9 cellular contexts compared by ENCODE assay signal in genomic region chr15:89068325-89068784, GRCh38. TPM values are rescaled to one million over a fixed set of nuclear protein-coding genes. Genes with fewer than 3 reads are reported as not detected.
DNase-seq lines count a peak whose midpoint lies in the region; ATAC-seq and TF ChIP-seq lines count a peak whose summit lies in the region.
"Had no signal": no experiment of that assay in that cellular context is flagged by ENCODE, and none has a peak within 500 bp of the region (broad histone marks: within the 10 kb centered on the region; RNA-seq: fewer than 3 reads in every experiment).

No MANE protein-coding gene starts in this region.

- no TSS peak for BruUV-seq in Calu3 (replicated peaks; lab: Mats Ljungman, UMichigan)

- no peaks in the 10 kb centered on the region for H3K36me3 ChIP-seq in right lobe of liver
- H3K36me3 ChIP-seq in colonic mucosa = no peaks in the 10 kb centered on the region
- no peaks in the 10 kb centered on the region for H3K36me3 ChIP-seq in WERI-Rb-1
- H3K36me3 ChIP-seq: uterus had no signal

- peak overlapping the region; percentile 88 for H3K27ac Mint-ChIP-seq in Calu3 (ENCODE audit: unreplicated experiment)

- no peaks in the 10 kb centered on the region for H3K27me3 ChIP-seq in right lobe of liver
- no peaks in the 10 kb centered on the region for H3K27me3 ChIP-seq in colonic mucosa
- no peaks in the 10 kb centered on the region for H3K27me3 ChIP-seq in WERI-Rb-1 (ENCODE audit: insufficient read depth, low read depth, severe bottlenecking)
- H3K27me3 ChIP-seq: uterus had no signal

- H3K9me3 ChIP-seq in right lobe of liver (no peaks in the 10 kb centered on the region), colonic mucosa (no peaks in the 10 kb centered on the region), WERI-Rb-1 (ENCODE audit: severe bottlenecking) (peaks cover 21% of the 10 kb centered on the region)
- H3K9me3 ChIP-seq: uterus had no signal

- H3K36me3 Mint-ChIP-seq in Calu3 (ENCODE audit: insufficient read depth, unreplicated experiment) = peaks cover 43% of the 10 kb centered on the region

- no peaks in the 10 kb centered on the region for H3K4me1 ChIP-seq in right lobe of liver
- no peaks in the 10 kb centered on the region for H3K4me1 ChIP-seq in colonic mucosa
- H3K4me1 ChIP-seq: uterus had no signal

- intact Hi-C loops in Calu3 (cut with micrococcal nuclease; ENCODE audit: unreplicated experiment) = no loop called here
- intact Hi-C loops in right lobe of liver (cut with DNase I) = no loop called here
- intact Hi-C loops in colonic mucosa (cut with DNase I) = no loop called here
- intact Hi-C loops in left colon (cut with DNase I, micrococcal nuclease) = no loop called here

- H3K4me3 ChIP-seq in right lobe of liver (no peak overlapping the region), colonic mucosa (no peak overlapping the region), WERI-Rb-1 (ENCODE audit: low read depth, low read length) (no peak overlapping the region)
- H3K4me3 ChIP-seq: uterus had no signal

- H3K9ac ChIP-seq in colonic mucosa (ENCODE audit: low read depth in 2 of 2, low read length in 2 of 2) = no peak overlapping the region

- no peak overlapping the region for H3K4me3 Mint-ChIP-seq in Calu3 (ENCODE audit: low read depth, unreplicated experiment)

- no peak for TF ChIP-seq CTCF in Calu3 (IDR thresholded peaks at IDR 0.05; ENCODE audit: unreplicated experiment)
- TF ChIP-seq CTCF in right lobe of liver (IDR thresholded peaks at IDR 0.05) = no peak
- TF ChIP-seq CTCF in colonic mucosa (IDR thresholded peaks at IDR 0.05) = no peak
- no peak for TF ChIP-seq CTCF in WERI-Rb-1 (IDR thresholded peaks at IDR 0.05; ENCODE audit: low read depth, low read length)

- peak; percentile 45 for DNase-seq in Calu3
- DNase-seq in activated CD8-positive, alpha-beta memory T cell treated with anti-CD3 and anti-CD28 coated beads for 24 hours = peak; percentile 78
- no peak for DNase-seq in right lobe of liver
- DNase-seq in colonic mucosa = no peak
- DNase-seq in left colon = no peak
- DNase-seq in WERI-Rb-1 = no peak

- no peaks in the 10 kb centered on the region for H3K9me3 Mint-ChIP-seq in Calu3 (ENCODE audit: low read depth, unreplicated experiment)

- no peak for TF ChIP-seq POLR2A in right lobe of liver (IDR thresholded peaks at IDR 0.05)

- H3K4me1 Mint-ChIP-seq in Calu3 (ENCODE audit: low read depth, unreplicated experiment) = peaks cover 61% of the 10 kb centered on the region

- H3K27ac ChIP-seq in right lobe of liver = no peak overlapping the region
- H3K27ac ChIP-seq in colonic mucosa = no peak overlapping the region
- H3K27ac ChIP-seq in WERI-Rb-1 = no peak overlapping the region
- H3K27ac ChIP-seq: uterus had no signal

- ATAC-seq in GM21367 (IDR thresholded peaks at IDR 0.05; ENCODE audit: unreplicated experiment) (peak; percentile 95), HG03558 (IDR thresholded peaks at IDR 0.05; ENCODE audit: extremely low read depth, unreplicated experiment) (peak; percentile 79), right lobe of liver (peak in 3 of 4 donors; percentile 24 to 42 (median 37)), left colon (no peak)

- no peaks in the 10 kb centered on the region for H3K27me3 Mint-ChIP-seq in Calu3 (ENCODE audit: unreplicated experiment)

- no CpG with 5 or more reads among the region's 5 CpGs for WGBS in right lobe of liver (ENCODE audit: insufficient coverage, low coverage, low lambda C conversion rate, missing lambda C conversion rate)

- CTCF ChIA-PET in Calu3 (lab: Charles Lee) = interaction anchor here (0.6 to 4.4 kb wide), 10 partner anchors 9 to 686 kb away, joined by 3 to 21 read pairs (median 3); partner anchors contain the start of gene ABHD2

RNA-seq across cellular contexts. Expression of gene ABHD2, which starts 19.9 kb away (rescaled TPM):
- total RNA-seq in Calu3 (2022) = 300 and 353 TPM in 2 replicates
- 100 to 1,000 TPM; 136 to 392 (median 315) TPM for total RNA-seq in right lobe of liver
- 10 to 100 TPM; 71.5 to 86.7 TPM for total RNA-seq in colonic mucosa
- total RNA-seq in left colon = 100 to 1,000 TPM; 100 to 112 TPM

Comparison
In these comparisons a context has a peak if more than half of its experiments do, and no peak if none do; other contexts are left out.
1. DNase-seq: peak in Calu3 (single experiment) and activated CD8-positive, alpha-beta memory T cell treated with anti-CD3 and anti-CD28 coated beads for 24 hours (single experiment); none in right lobe of liver (0 of 3), colonic mucosa (single experiment), left colon (0 of 2) and WERI-Rb-1 (single experiment).